Comparison of ENCODE assay signal across 27 cellular contexts in the genomic region with DNA sequence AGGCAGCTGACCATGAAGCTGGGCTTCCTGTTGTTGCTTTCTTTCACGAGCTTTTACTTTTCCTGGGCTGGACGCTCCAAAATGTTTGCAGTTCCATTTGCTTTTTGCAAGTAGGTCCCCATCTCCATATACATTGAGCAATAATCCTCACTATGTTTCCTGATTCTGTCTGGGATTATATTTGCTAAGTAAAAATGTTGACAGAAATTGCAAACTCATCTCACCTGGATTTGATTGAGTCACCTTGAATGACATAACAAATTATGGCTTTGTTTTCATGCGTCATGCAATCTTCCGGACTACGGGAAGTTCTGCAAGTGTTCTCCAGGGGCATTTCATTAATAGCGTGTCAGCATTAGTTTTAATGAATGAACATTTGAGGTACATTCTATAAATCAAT.
"Had no signal": no experiment of that assay in that cellular context is flagged by ENCODE, and none has a peak within 500 bp of the region (broad histone marks: within the 10 kb centered on the region; RNA-seq: fewer than 3 reads in every experiment).

No MANE protein-coding gene starts in this region.

- H3K27ac Mint-ChIP-seq: activated CD4-positive, alpha-beta memory T cell treated with anti-CD3 and anti-CD28 coated beads, Interleukin-2, amount 10 ng/mL, durations not matched to agents 7 days and 5 days; activated CD4-positive, alpha-beta T cell treated with anti-CD3 and anti-CD28 coated beads, Interleukin-2, amount 10 ng/mL, durations not matched to agents 7 days and 5 days; activated naive CD4-positive, alpha-beta T cell treated with anti-CD3 and anti-CD28 coated beads, Interleukin-2, amount 10 ng/mL, durations not matched to agents 7 days and 5 days; activated naive CD4-positive, alpha-beta T cell treated with anti-CD3 and anti-CD28 coated beads, Interleukin-2, amount 50 U/mL, for 72 hours; activated naive CD8-positive, alpha-beta T cell treated with anti-CD3 and anti-CD28 coated beads, Interleukin-2, amount 10 ng/mL, durations not matched to agents 7 days and 5 days; activated T-cell treated with anti-CD3 and anti-CD28 coated beads, Interleukin-2, amount 50 U/mL, for 24 hours; activated T-cell treated with anti-CD3 and anti-CD28 coated beads, Interleukin-2, amount 50 U/mL, for 72 hours; brain had no signal

- H3K27me3 ChIP-seq: ascending aorta, esophagus squamous epithelium, gastroesophageal sphincter, heart right ventricle had no signal

- H3K27ac ChIP-seq: ascending aorta, epithelial cell of prostate, esophagus squamous epithelium, gastroesophageal sphincter, heart right ventricle had no signal

- H3K9me3 ChIP-seq: ascending aorta, esophagus squamous epithelium, gastroesophageal sphincter, heart right ventricle had no signal

- H3K4me3 ChIP-seq: ascending aorta, esophagus squamous epithelium, gastroesophageal sphincter, heart right ventricle had no signal

- H3K9me3 Mint-ChIP-seq: activated CD4-positive, alpha-beta memory T cell treated with anti-CD3 and anti-CD28 coated beads, Interleukin-2, amount 10 ng/mL, durations not matched to agents 7 days and 5 days; activated CD4-positive, alpha-beta T cell treated with anti-CD3 and anti-CD28 coated beads, Interleukin-2, amount 10 ng/mL, durations not matched to agents 7 days and 5 days; activated naive CD4-positive, alpha-beta T cell treated with anti-CD3 and anti-CD28 coated beads, Interleukin-2, amount 10 ng/mL, durations not matched to agents 7 days and 5 days; activated naive CD4-positive, alpha-beta T cell treated with anti-CD3 and anti-CD28 coated beads, Interleukin-2, amount 50 U/mL, for 72 hours; activated naive CD8-positive, alpha-beta T cell treated with anti-CD3 and anti-CD28 coated beads, Interleukin-2, amount 10 ng/mL, durations not matched to agents 7 days and 5 days; activated T-cell treated with anti-CD3 and anti-CD28 coated beads, Interleukin-2, amount 50 U/mL, for 24 hours; activated T-cell treated with anti-CD3 and anti-CD28 coated beads, Interleukin-2, amount 50 U/mL, for 72 hours had no signal

- ATAC-seq: activated naive CD4-positive, alpha-beta T cell treated with anti-CD3 and anti-CD28 coated beads, Interleukin-2, amount 50 U/mL, for 72 hours; activated T-cell treated with anti-CD3 and anti-CD28 coated beads, Interleukin-2, amount 50 U/mL, for 72 hours; gastroesophageal sphincter; heart right ventricle had no signal

- H3K4me3 Mint-ChIP-seq: activated CD4-positive, alpha-beta memory T cell treated with anti-CD3 and anti-CD28 coated beads, Interleukin-2, amount 10 ng/mL, durations not matched to agents 7 days and 5 days; activated CD4-positive, alpha-beta T cell treated with anti-CD3 and anti-CD28 coated beads, Interleukin-2, amount 10 ng/mL, durations not matched to agents 7 days and 5 days; activated naive CD4-positive, alpha-beta T cell treated with anti-CD3 and anti-CD28 coated beads, Interleukin-2, amount 10 ng/mL, durations not matched to agents 7 days and 5 days; activated naive CD8-positive, alpha-beta T cell treated with anti-CD3 and anti-CD28 coated beads, Interleukin-2, amount 10 ng/mL, durations not matched to agents 7 days and 5 days; activated T-cell treated with anti-CD3 and anti-CD28 coated beads, Interleukin-2, amount 50 U/mL, for 24 hours; activated T-cell treated with anti-CD3 and anti-CD28 coated beads, Interleukin-2, amount 50 U/mL, for 72 hours; brain had no signal

- DNase-seq: activated CD4-positive, alpha-beta memory T cell treated with anti-CD3 and anti-CD28 coated beads, Interleukin-2, amount 10 ng/mL, durations not matched to agents 7 days and 5 days; activated CD4-positive, alpha-beta T cell treated with anti-CD3 and anti-CD28 coated beads for 1 hour; activated CD4-positive, alpha-beta T cell treated with anti-CD3 and anti-CD28 coated beads for 4 hours; activated CD4-positive, alpha-beta T cell treated with anti-CD3 and anti-CD28 coated beads, Interleukin-2, amount 10 ng/mL, durations not matched to agents 7 days and 5 days; activated CD4-positive, alpha-beta T cell treated with anti-CD3 and anti-CD28 coated beads, Interleukin-2, amount 50 U/mL, for 4 hours; activated CD8-positive, alpha-beta memory T cell treated with anti-CD3 and anti-CD28 coated beads, Interleukin-2, amount 50 U/mL, for 48 hours; activated gamma-delta T cell; activated naive CD4-positive, alpha-beta T cell; activated naive CD4-positive, alpha-beta T cell treated with anti-CD3 and anti-CD28 coated beads, Interleukin-2, amount 10 ng/mL, durations not matched to agents 7 days and 5 days; activated naive CD8-positive, alpha-beta T cell treated with anti-CD3 and anti-CD28 coated beads, Interleukin-2, amount 10 ng/mL, durations not matched to agents 7 days and 5 days; activated T-cell treated with anti-CD3 and anti-CD28 coated beads for 4 hours; activated T-cell treated with anti-CD3 and anti-CD28 coated beads, Interleukin-2, amount 50 U/mL, for 24 hours; activated T-cell treated with anti-CD3 and anti-CD28 coated beads, Interleukin-2, amount 50 U/mL, for 72 hours; caudate nucleus; cortex of kidney; effector CD8-positive, alpha-beta T cell; esophagus squamous epithelium; foreskin melanocyte; heart right ventricle; T-helper 1 cell; T-helper 2 cell had no signal

- H3K27me3 Mint-ChIP-seq: activated T-cell treated with anti-CD3 and anti-CD28 coated beads, Interleukin-2, amount 50 U/mL, for 24 hours had no signal

- H3K36me3 ChIP-seq: ascending aorta had no signal

- FAIRE-seq: colon had no signal
